Comparison of ENCODE assay signal across 10 cellular contexts in genomic region chr19:6417713-6418561, GRCh38. TPM values are rescaled to one million over a fixed set of nuclear protein-coding genes. Genes with fewer than 3 reads are reported as not detected.
DNase-seq lines count a peak whose midpoint lies in the region; ATAC-seq, FAIRE-seq and TF ChIP-seq lines count a peak whose summit lies in the region.
"Had no signal": no experiment of that assay in that cellular context is flagged by ENCODE, and none has a peak within 500 bp of the region (broad histone marks: within the 10 kb centered on the region; RNA-seq: fewer than 3 reads in every experiment).

No MANE protein-coding gene starts in this region.

- TF ChIP-seq CTCF in K562 (IDR thresholded peaks at IDR 0.05 in 2 of 3, conservative IDR thresholded peaks at IDR 0.05 in 1 of 3; ENCODE audit: insufficient read depth in 2 of 3, low read depth in 1 of 3, low read length in 3 of 3) (peak; percentile 25 to 40 (median 25); a peak in 4 of 6 replicates), transverse colon (IDR thresholded peaks at IDR 0.05) (peak in 3 of 5 experiments; percentile 11 to 23 (median 21))

- no peak overlapping the region for H3K9ac ChIP-seq in K562 (ENCODE audit: insufficient read depth in 1 of 2, low read depth in 2 of 2, low read length in 2 of 2)

- H3K4me2 ChIP-seq in K562 (ENCODE audit: insufficient read depth, low read length) = no peak overlapping the region

- no peaks in the 10 kb centered on the region for H3K9me3 ChIP-seq in K562 (replicated peaks; ENCODE audit: control insufficient read depth, insufficient read depth, low read depth, low read length)
- H3K9me3 ChIP-seq in transverse colon = no peaks in the 10 kb centered on the region

- H3K79me2 ChIP-seq in K562 (ENCODE audit: control insufficient read depth, insufficient read depth, low read length) = peaks cover 43% of the 10 kb centered on the region

- peaks cover 96% of the 10 kb centered on the region for H3K36me3 ChIP-seq in K562 (ENCODE audit: control insufficient read depth, insufficient read depth, low read length)
- H3K36me3 ChIP-seq in transverse colon = peaks cover 0 to 59% (median 30%) of the 10 kb centered on the region in 4 donors

- TF ChIP-seq EP300 in K562 (IDR thresholded peaks at IDR 0.05; ENCODE audit: low read length) (no peak), transverse colon (IDR thresholded peaks at IDR 0.05; ENCODE audit: low read depth) (no peak)

- H3K4me1 ChIP-seq in K562 (replicated peaks in 1 of 2; ENCODE audit: control insufficient read depth in 2 of 2, insufficient read depth in 2 of 2, low read length in 2 of 2) = peaks cover 2 to 55% of the 10 kb centered on the region in 2 experiments; a peak in 3 of 5 replicates
- H3K4me1 ChIP-seq in transverse colon = peaks cover 2 to 27% (median 6%) of the 10 kb centered on the region in 4 donors

- H2AFZ ChIP-seq in K562 (ENCODE audit: low read depth, low read length) = no peak overlapping the region

- intact Hi-C loops in K562 (cut with micrococcal nuclease) (no loop called here), transverse colon (cut with DNase I; ENCODE audit: low total_unique reads) (no loop called here)

- H3K4me3 ChIP-seq in K562 (no peak overlapping the region), transverse colon (no peak overlapping the region)

- H3K27me3 ChIP-seq in K562 (ENCODE audit: control insufficient read depth in 2 of 2, insufficient read depth in 2 of 2, low read length in 2 of 2) (no peaks in the 10 kb centered on the region), transverse colon (no peaks in the 10 kb centered on the region)

- no peak for FAIRE-seq in K562 (lab: Jason Lieb, UNC)
- FAIRE-seq: A204.1 had no signal

- POLR2A ChIA-PET in K562 (lab: Yijun Ruan, JAX) = interaction anchor here (0.6 kb wide), 2 partner anchors 40 to 757 kb away, joined by 4 to 5 read pairs; no protein-coding TSS in a partner anchor

- DNase-seq in DMS53 (lab: John Stamatoyannopoulos, UW) (peak; percentile 31), DMS53 treated with DMSO at 0.1 percent for 48 hours (lab: John Stamatoyannopoulos, UW; ENCODE audit: unreplicated experiment) (no peak), K562 (ENCODE audit: extremely low read depth in 1 of 4, low spot score in 3 of 4) (no peak), iPS-NIHi7 (ENCODE audit: extremely low spot score) (peak; percentile 49), transverse colon (no peak), SIG-M5 treated with dmso at 0.1 percent for 504 hours (lab: John Stamatoyannopoulos, UW; ENCODE audit: unreplicated experiment) (no peak), NCI-H187 treated with DMSO at 0.1 percent for 48 hours (lab: John Stamatoyannopoulos, UW) (no peak)
- no peak for DNase-seq in stimulated activated CD4-positive, alpha-beta T cell treated with anti-CD3 and anti-CD28 coated beads, Interleukin-4, amount 100 ng/mL, for 1 hour
- DNase-seq: central memory CD4-positive, alpha-beta T cell had no signal

- in situ Hi-C loops in K562 (cut with MboI) = no loop called here
- in situ Hi-C loops in transverse colon (cut with MboI; ENCODE audit: low pct_ligation_motif_present in 1 of 4, low pct_unique_long_range_greater_than_20kb in 1 of 4, low sequenced_read_pairs in 3 of 4) = no loop called here

- H3K27ac ChIP-seq in K562 (ENCODE audit: extremely low read depth, low read depth, low read length) (no peak overlapping the region), transverse colon (no peak overlapping the region)

- peaks cover 5% of the 10 kb centered on the region for H3K9me1 ChIP-seq in K562 (ENCODE audit: control insufficient read depth, insufficient read depth, low read length)

- H4K20me1 ChIP-seq in K562 (replicated peaks; ENCODE audit: control insufficient read depth, insufficient read depth, low read length) = peaks cover 45% of the 10 kb centered on the region

- peak; percentile 45; the same call in 2 of the 3 replicates for ATAC-seq in K562

- TF ChIP-seq POLR2A in K562 (conservative IDR thresholded peaks at IDR 0.05) = 0 out of 2 replicates have a peak, but pooled peaks have one; percentile 13
- no peak for TF ChIP-seq POLR2A in transverse colon (IDR thresholded peaks at IDR 0.05)

- TF ChIP-seq RAD21 in K562 (CRISPR knock-in tag; conservative IDR thresholded peaks at IDR 0.05 in 1 of 2, IDR thresholded peaks at IDR 0.05 in 1 of 2) = 0 out of 4 replicates have a peak, but pooled peaks of 1 of the 2 experiments have one; percentile 8

- BruUV-seq in K562 (replicated peaks; lab: Mats Ljungman, UMichigan) = no TSS peak

- WGBS in K562 (ENCODE audit: insufficient coverage, low coverage, missing lambda C conversion rate) = 91% methylated on average over 16 of the region's 33 CpGs
- 79% methylated on average over 33 of the region's 33 CpGs; no CpG with 5 or more reads in 1 of the 2 donors for WGBS in transverse colon (ENCODE audit: low coverage in 1 of 2), 2 donors

- CTCF ChIA-PET in K562 (lab: Yijun Ruan, JAX; ENCODE audit: low intra/inter-chr PET ratio) = no interaction called here

RNA-seq across cellular contexts. Expression of gene KHSRP, which starts 6.7 kb away (rescaled TPM):
- 186 and 376 TPM in 2 replicates for total RNA-seq in K562 (2011; cell fraction: chromatin; rRNA removed; ENCODE audit: low replicate concordance)
- total RNA-seq in K562 (2011; cell fraction: nucleolus; rRNA removed) = 235 and 244 TPM in 2 replicates
- total RNA-seq in K562 (2011; cell fraction: nucleoplasm; rRNA removed) = 196 TPM in 2 replicates
- total RNA-seq in K562 (2014; rRNA removed) (183 and 227 TPM in 2 replicates), K562 (2014; rRNA removed; fragmentation: Illumina TruSeq; extraction: Trizol) (94.5 and 97.2 TPM in 2 replicates), K562 (2015; rRNA removed; fragmentation: Illumina TruSeq; extraction: Trizol) (139 and 150 TPM in 2 replicates), K562 (2021) (519 and 564 TPM in 2 replicates), transverse colon (100 to 1,000 TPM; 100 to 206 (median 112) TPM)
- polyA plus RNA-seq in K562 (2011; rRNA removed) (93.1 and 118 TPM in 2 replicates), K562 (2014; fragmentation: Illumina TruSeq; extraction: Trizol) (215 and 288 TPM in 2 replicates), K562 (2014; fragmentation: Nextera tagmentation; extraction: Ambion mirVana) (1 to 10 TPM; 4.2 to 5.7 TPM), K562 (2014; rRNA removed) (313 and 329 TPM in 2 replicates)
- 82.9 and 159 TPM in 2 replicates for polyA plus RNA-seq in K562 (2011; cell fraction: cytosol; rRNA removed)
- polyA plus RNA-seq in K562 (2011; cell fraction: nucleus; rRNA removed) = 172 and 201 TPM in 2 replicates
- polyA plus RNA-seq in K562 (2012) = 307 and 455 TPM in 2 replicates
- 136 and 150 TPM in 2 replicates for polyA minus RNA-seq in K562 (2011; rRNA and poly(A)+ RNA removed)
- polyA minus RNA-seq in K562 (2011; cell fraction: cytosol; rRNA and poly(A)+ RNA removed) = 200 and 285 TPM in 2 replicates
- polyA minus RNA-seq in K562 (2011; cell fraction: nucleus; rRNA and poly(A)+ RNA removed) = 88.2 and 125 TPM in 2 replicates

RNA-seq across cellular contexts. Expression of gene SLC25A41, which starts 15.6 kb away (rescaled TPM):
- 1.6 and 2.4 TPM in 2 replicates for total RNA-seq in K562 (2011; cell fraction: chromatin; rRNA removed; ENCODE audit: low replicate concordance)
- 1.4 and 1.8 TPM in 2 replicates for total RNA-seq in K562 (2011; cell fraction: nucleolus; rRNA removed)
- total RNA-seq in K562 (2011; cell fraction: nucleoplasm; rRNA removed) = 1.9 and 2.8 TPM in 2 replicates
- total RNA-seq in K562 (2014; rRNA removed) (0.94 and 1.00 TPM in 2 replicates), K562 (2014; rRNA removed; fragmentation: Illumina TruSeq; extraction: Trizol) (1.1 and 1.6 TPM in 2 replicates), K562 (2015; rRNA removed; fragmentation: Illumina TruSeq; extraction: Trizol) (1.2 and 1.6 TPM in 2 replicates), K562 (2021) (4.2 and 4.6 TPM in 2 replicates), transverse colon (under 1 TPM in 1 of 4 donors, not detected in 3; 0.32 TPM)
- polyA plus RNA-seq in K562 (2011; rRNA removed) (3.3 and 6.5 TPM in 2 replicates), K562 (2014; fragmentation: Illumina TruSeq; extraction: Trizol) (2.0 and 4.7 TPM in 2 replicates), K562 (2014; fragmentation: Nextera tagmentation; extraction: Ambion mirVana) (under 1 TPM; 0.08 to 0.24 TPM), K562 (2014; rRNA removed) (4.0 and 6.7 TPM in 2 replicates)
- 6.1 and 6.3 TPM in 2 replicates for polyA plus RNA-seq in K562 (2011; cell fraction: cytosol; rRNA removed)
- polyA plus RNA-seq in K562 (2011; cell fraction: nucleus; rRNA removed) = 3.6 and 4.5 TPM in 2 replicates
- polyA plus RNA-seq in K562 (2012) = 3.6 TPM in 2 replicates
- polyA minus RNA-seq in K562 (2011; rRNA and poly(A)+ RNA removed) = 0.54 and 0.77 TPM in 2 replicates
- 0.76 and 2.5 TPM in 2 replicates for polyA minus RNA-seq in K562 (2011; cell fraction: cytosol; rRNA and poly(A)+ RNA removed)
- polyA minus RNA-seq in K562 (2011; cell fraction: nucleus; rRNA and poly(A)+ RNA removed) = 0.27 and 0.67 TPM in 2 replicates

RNA-seq across cellular contexts. Expression of gene GTF2F1, which starts 25.0 kb away (rescaled TPM):
- total RNA-seq in K562 (2011; cell fraction: chromatin; rRNA removed; ENCODE audit: low replicate concordance) = 19.4 and 44.5 TPM in 2 replicates
- total RNA-seq in K562 (2011; cell fraction: nucleolus; rRNA removed) = 26.5 and 29.9 TPM in 2 replicates
- total RNA-seq in K562 (2011; cell fraction: nucleoplasm; rRNA removed) = 20.7 and 21.6 TPM in 2 replicates
- 75.4 and 81.6 TPM in 2 replicates for total RNA-seq in K562 (2014; rRNA removed)
- 30.3 TPM in 2 replicates for total RNA-seq in K562 (2014; rRNA removed; fragmentation: Illumina TruSeq; extraction: Trizol)
- total RNA-seq in K562 (2015; rRNA removed; fragmentation: Illumina TruSeq; extraction: Trizol) = 73.5 and 79.1 TPM in 2 replicates
- 58.9 and 71.7 TPM in 2 replicates for total RNA-seq in K562 (2021)
- polyA plus RNA-seq in K562 (2011; rRNA removed) = 34.9 and 47.9 TPM in 2 replicates
- polyA plus RNA-seq in K562 (2011; cell fraction: cytosol; rRNA removed) = 52.9 and 70.5 TPM in 2 replicates
- 25.6 and 38.6 TPM in 2 replicates for polyA plus RNA-seq in K562 (2011; cell fraction: nucleus; rRNA removed)
- 74.1 and 80.2 TPM in 2 replicates for polyA plus RNA-seq in K562 (2012)
- 68.4 and 85.9 TPM in 2 replicates for polyA plus RNA-seq in K562 (2014; fragmentation: Illumina TruSeq; extraction: Trizol)
- 1 to 10 TPM; 4.7 to 6.3 TPM for polyA plus RNA-seq in K562 (2014; fragmentation: Nextera tagmentation; extraction: Ambion mirVana)
- 66.0 and 68.7 TPM in 2 replicates for polyA plus RNA-seq in K562 (2014; rRNA removed)
- polyA minus RNA-seq in K562 (2011; rRNA and poly(A)+ RNA removed) = 28.2 and 53.2 TPM in 2 replicates
- 37.8 and 49.9 TPM in 2 replicates for polyA minus RNA-seq in K562 (2011; cell fraction: cytosol; rRNA and poly(A)+ RNA removed)
- polyA minus RNA-seq in K562 (2011; cell fraction: nucleus; rRNA and poly(A)+ RNA removed) = 8.5 and 12.0 TPM in 2 replicates
- 100 to 1,000 TPM in 1 of 4 donors, 10 to 100 TPM in 3; 42.2 to 166 (median 56.1) TPM for total RNA-seq in transverse colon

RNA-seq across cellular contexts. Expression of gene SLC25A23, which starts 41.7 kb away (rescaled TPM):
- 29.1 and 59.8 TPM in 2 replicates for total RNA-seq in K562 (2011; cell fraction: chromatin; rRNA removed; ENCODE audit: low replicate concordance)
- total RNA-seq in K562 (2011; cell fraction: nucleolus; rRNA removed) = 30.5 and 33.7 TPM in 2 replicates
- 23.0 and 27.6 TPM in 2 replicates for total RNA-seq in K562 (2011; cell fraction: nucleoplasm; rRNA removed)
- total RNA-seq in K562 (2014; rRNA removed) (40.4 and 57.2 TPM in 2 replicates), K562 (2014; rRNA removed; fragmentation: Illumina TruSeq; extraction: Trizol) (26.2 and 26.6 TPM in 2 replicates), K562 (2015; rRNA removed; fragmentation: Illumina TruSeq; extraction: Trizol) (25.8 and 26.0 TPM in 2 replicates), K562 (2021) (72.0 and 75.1 TPM in 2 replicates), transverse colon (100 to 1,000 TPM in 3 of 4 donors, 10 to 100 TPM in 1; 77.2 to 216 (median 171) TPM)
- polyA plus RNA-seq in K562 (2011; rRNA removed) (18.7 and 20.9 TPM in 2 replicates), K562 (2014; fragmentation: Illumina TruSeq; extraction: Trizol) (64.3 and 70.5 TPM in 2 replicates), K562 (2014; fragmentation: Nextera tagmentation; extraction: Ambion mirVana) (1 to 10 TPM; 6.1 to 6.5 TPM), K562 (2014; rRNA removed) (44.3 and 47.5 TPM in 2 replicates)
- 26.3 and 40.4 TPM in 2 replicates for polyA plus RNA-seq in K562 (2011; cell fraction: cytosol; rRNA removed)
- 29.0 and 43.3 TPM in 2 replicates for polyA plus RNA-seq in K562 (2011; cell fraction: nucleus; rRNA removed)
- 50.5 and 59.9 TPM in 2 replicates for polyA plus RNA-seq in K562 (2012)
- 11.8 and 15.9 TPM in 2 replicates for polyA minus RNA-seq in K562 (2011; rRNA and poly(A)+ RNA removed)
- polyA minus RNA-seq in K562 (2011; cell fraction: cytosol; rRNA and poly(A)+ RNA removed) = 43.9 and 56.2 TPM in 2 replicates
- 8.1 and 11.1 TPM in 2 replicates for polyA minus RNA-seq in K562 (2011; cell fraction: nucleus; rRNA and poly(A)+ RNA removed)

RNA-seq across cellular contexts. Expression of gene PSPN, which starts 42.2 kb away (rescaled TPM):
- total RNA-seq in K562 (2011; cell fraction: chromatin; rRNA removed; ENCODE audit: low replicate concordance) = 2.1 and 5.7 TPM in 2 replicates
- total RNA-seq in K562 (2011; cell fraction: nucleolus; rRNA removed) = 2.4 and 2.7 TPM in 2 replicates
- total RNA-seq in K562 (2011; cell fraction: nucleoplasm; rRNA removed) = 2.9 and 4.5 TPM in 2 replicates
- total RNA-seq in K562 (2014; rRNA removed) (0.78 and 0.82 TPM in 2 replicates), K562 (2014; rRNA removed; fragmentation: Illumina TruSeq; extraction: Trizol) (0.45 and 0.58 TPM in 2 replicates), K562 (2015; rRNA removed; fragmentation: Illumina TruSeq; extraction: Trizol) (0.83 and 0.87 TPM in 2 replicates), K562 (2021) (1.1 TPM in 2 replicates), transverse colon (1 to 10 TPM; 1.4 to 3.7 (median 1.8) TPM)
- polyA plus RNA-seq in K562 (2011; rRNA removed) (0.25 and 0.32 TPM in 2 replicates), K562 (2014; fragmentation: Illumina TruSeq; extraction: Trizol) (0.55 and 0.58 TPM in 2 replicates), K562 (2014; fragmentation: Nextera tagmentation; extraction: Ambion mirVana) (under 1 TPM; 0.21 to 0.29 TPM), K562 (2014; rRNA removed) (0.28 and 0.40 TPM in 2 replicates)
- polyA plus RNA-seq in K562 (2011; cell fraction: cytosol; rRNA removed) = 0.58 and 0.88 TPM in 2 replicates
- 0.72 and 1.00 TPM in 2 replicates for polyA plus RNA-seq in K562 (2011; cell fraction: nucleus; rRNA removed)
- polyA plus RNA-seq in K562 (2012) = 0.47 and 0.86 TPM in 2 replicates
- 0.39 and 0.56 TPM in 2 replicates for polyA minus RNA-seq in K562 (2011; rRNA and poly(A)+ RNA removed)
- 1.1 and 2.7 TPM in 2 replicates for polyA minus RNA-seq in K562 (2011; cell fraction: cytosol; rRNA and poly(A)+ RNA removed)
- polyA minus RNA-seq in K562 (2011; cell fraction: nucleus; rRNA and poly(A)+ RNA removed) = 0.67 and 0.81 TPM in 2 replicates

Comparison
In these comparisons a context has a peak if more than half of its experiments do, and no peak if none do; other contexts are left out.
1. DNase-seq: peak in DMS53 (single experiment) and iPS-NIHi7 (single experiment); none in DMS53 treated with DMSO at 0.1 percent for 48 hours (single experiment), K562 (0 of 4), transverse colon (single experiment), SIG-M5 treated with dmso at 0.1 percent for 504 hours (single experiment), NCI-H187 treated with DMSO at 0.1 percent for 48 hours (single experiment) and stimulated activated CD4-positive, alpha-beta T cell treated with anti-CD3 and anti-CD28 coated beads, Interleukin-4, amount 100 ng/mL, for 1 hour (single experiment).